ENCODE assay signal across 20 cellular contexts in genomic region chr2:240373289-240373885, GRCh38.
DNase-seq lines count a peak whose midpoint lies in the region; ATAC-seq and TF ChIP-seq lines count a peak whose summit lies in the region.
"Had no signal": no experiment of that assay in that cellular context is flagged by ENCODE, and none has a peak within 500 bp of the region (broad histone marks: within the 10 kb centered on the region; RNA-seq: fewer than 3 reads in every experiment).

No MANE protein-coding gene starts in this region.

- no peak for TF ChIP-seq CTCF in heart left ventricle (IDR thresholded peaks at IDR 0.05)
- no peak for TF ChIP-seq CTCF in esophagus squamous epithelium (IDR thresholded peaks at IDR 0.05)
- TF ChIP-seq CTCF in psoas muscle (IDR thresholded peaks at IDR 0.05), result no peak
- TF ChIP-seq CTCF in transverse colon (IDR thresholded peaks at IDR 0.05), result no peak

- no peak for TF ChIP-seq EP300 in transverse colon (IDR thresholded peaks at IDR 0.05; ENCODE audit: low read depth)

- ATAC-seq in heart left ventricle (no peak), left ventricle myocardium superior (no peak), psoas muscle (no peak), HG03039 (IDR thresholded peaks at IDR 0.05; ENCODE audit: unreplicated experiment) (no peak)
- ATAC-seq: activated CD8-positive, alpha-beta memory T cell treated with anti-CD3 and anti-CD28 coated beads, Interleukin-2, amount 10 ng/mL, durations not matched to agents 7 days and 5 days; stimulated activated naive CD8-positive, alpha-beta T cell treated with anti-CD3 and anti-CD28 coated beads, Interleukin-15, Interleukin-2, amounts not matched to agents 100 U/mL and 50 U/mL, for 24 hours; T-cell had no signal

- H3K4me1 ChIP-seq in heart left ventricle, result peaks cover 0 to 56% (median 29%) of the 10 kb centered on the region in 12 donors
- H3K4me1 ChIP-seq in esophagus squamous epithelium, result peaks cover 9 to 28% (median 20%) of the 10 kb centered on the region in 3 donors
- peaks cover 57% of the 10 kb centered on the region for H3K4me1 ChIP-seq in psoas muscle
- peaks cover 8 to 22% (median 19%) of the 10 kb centered on the region in 4 donors for H3K4me1 ChIP-seq in transverse colon

- no peak overlapping the region for H3K4me3 ChIP-seq in heart left ventricle
- no peak overlapping the region for H3K4me3 ChIP-seq in esophagus squamous epithelium
- no peak overlapping the region for H3K4me3 ChIP-seq in psoas muscle
- H3K4me3 ChIP-seq in transverse colon, result no peak overlapping the region
- H3K4me3 ChIP-seq: BLaER1 treated with 17β-estradiol and CSF1 and Interleukin-3, amounts not matched to agents 10 nM and 100 nM; right lobe of liver had no signal

- WGBS in heart left ventricle, 4 donors, result 90 to 95% (median 91%) methylated on average over 11 to 20 of the region's 20 CpGs
- WGBS in esophagus squamous epithelium, 2 donors, result no CpG with 5 or more reads among the region's 20 CpGs
- WGBS in psoas muscle, 3 donors, result 92 to 94% (median 92%) methylated on average over 20 of the region's 20 CpGs
- WGBS in transverse colon (ENCODE audit: low coverage in 1 of 2), 2 donors, result 88 to 100% methylated on average over 1 to 14 of the region's 20 CpGs

- intact Hi-C loops in heart left ventricle (cut with DNase I), result loop anchor here in 5 of 10 donors (5.0 to 10.0 kb wide), 5 partner anchors 61 to 139 kb away; partner anchors contain the start of gene GPC1 (in 4 of the 5)
- intact Hi-C loops in left ventricle myocardium superior (cut with micrococcal nuclease), result no loop called here
- intact Hi-C loops in esophagus squamous epithelium (cut with DNase I), result no loop called here
- intact Hi-C loops in psoas muscle (cut with DNase I), result loop anchor here (5.0 kb wide), 4 partner anchors 64 to 141 kb away; partner anchors contain the start of gene GPC1 (in 1 of the 2)
- intact Hi-C loops in transverse colon (cut with DNase I; ENCODE audit: low total_unique reads), result no loop called here

- H3K36me3 ChIP-seq in heart left ventricle (no peaks in the 10 kb centered on the region), esophagus squamous epithelium (no peaks in the 10 kb centered on the region), psoas muscle (ENCODE audit: insufficient read depth in 1 of 2, low read depth in 1 of 2) (no peaks in the 10 kb centered on the region), transverse colon (no peaks in the 10 kb centered on the region)
- H3K36me3 ChIP-seq: BLaER1 treated with 17β-estradiol and CSF1 and Interleukin-3, amounts not matched to agents 10 nM and 100 nM; right lobe of liver had no signal

- TF ChIP-seq POLR2A in heart left ventricle (IDR thresholded peaks at IDR 0.05) (no peak), esophagus squamous epithelium (IDR thresholded peaks at IDR 0.05) (no peak), transverse colon (IDR thresholded peaks at IDR 0.05) (no peak)

- H3K9me3 ChIP-seq in heart left ventricle, result no peaks in the 10 kb centered on the region
- H3K9me3 ChIP-seq in esophagus squamous epithelium, result no peaks in the 10 kb centered on the region
- no peaks in the 10 kb centered on the region for H3K9me3 ChIP-seq in psoas muscle
- H3K9me3 ChIP-seq in transverse colon, result no peaks in the 10 kb centered on the region
- H3K9me3 ChIP-seq: BLaER1 treated with 17β-estradiol and CSF1 and Interleukin-3, amounts not matched to agents 10 nM and 100 nM; right lobe of liver had no signal

- H3K27ac ChIP-seq in heart left ventricle (peak overlapping the region; percentile 62 to 89 (median 76)), esophagus squamous epithelium (peak overlapping the region; percentile 28 to 81 (median 61)), psoas muscle (peak overlapping the region; percentile 85), transverse colon (peak overlapping the region; percentile 64 to 68 (median 67))
- H3K27ac ChIP-seq: HL-60 had no signal

- peak in 1 of 5 donors; percentile 16 for DNase-seq in heart left ventricle
- DNase-seq in left ventricle myocardium superior, result no peak
- no peak for DNase-seq in esophagus squamous epithelium (lab: John Stamatoyannopoulos, UW)
- DNase-seq in psoas muscle, result no peak
- DNase-seq in transverse colon, result no peak
- no peak for DNase-seq in EL
- DNase-seq in foreskin melanocyte, result no peak
- DNase-seq: activated CD4-positive, alpha-beta T cell treated with anti-CD3 and anti-CD28 coated beads for 48 hours; activated CD8-positive, alpha-beta memory T cell treated with anti-CD3 and anti-CD28 coated beads, Interleukin-2, amount 10 ng/mL, durations not matched to agents 7 days and 5 days; endodermal cell; naive thymus-derived CD4-positive, alpha-beta T cell; NCI-H1105 treated with DMSO at 0.1 percent for 48 hours; NCI-H524; right lobe of liver; RPMI8226; stimulated activated naive CD8-positive, alpha-beta T cell treated with anti-CD3 and anti-CD28 coated beads, Interleukin-15, Interleukin-2, amounts not matched to agents 100 U/mL and 50 U/mL, for 24 hours; T-cell had no signal

- no peaks in the 10 kb centered on the region for H3K27me3 ChIP-seq in heart left ventricle
- peaks cover 0 to 8% (median 0%) of the 10 kb centered on the region in 4 donors for H3K27me3 ChIP-seq in esophagus squamous epithelium
- no peaks in the 10 kb centered on the region for H3K27me3 ChIP-seq in psoas muscle (ENCODE audit: insufficient read depth in 3 of 3, low read length in 2 of 3)
- no peaks in the 10 kb centered on the region for H3K27me3 ChIP-seq in transverse colon
- H3K27me3 ChIP-seq: BLaER1 treated with 17β-estradiol and CSF1 and Interleukin-3, amounts not matched to agents 10 nM and 100 nM; right lobe of liver had no signal

- in situ Hi-C loops in transverse colon (cut with MboI; ENCODE audit: low pct_ligation_motif_present in 1 of 4, low pct_unique_long_range_greater_than_20kb in 1 of 4, low sequenced_read_pairs in 3 of 4), result no loop called here

Comparison
In these comparisons a context has a peak if more than half of its experiments do, and no peak if none do; other contexts are left out.
1. intact Hi-C loops: an anchor here in psoas muscle (5.0 kb wide); none called in left ventricle myocardium superior, esophagus squamous epithelium and transverse colon.